ENCODE assay signal across 17 cellular contexts in the genomic region with DNA sequence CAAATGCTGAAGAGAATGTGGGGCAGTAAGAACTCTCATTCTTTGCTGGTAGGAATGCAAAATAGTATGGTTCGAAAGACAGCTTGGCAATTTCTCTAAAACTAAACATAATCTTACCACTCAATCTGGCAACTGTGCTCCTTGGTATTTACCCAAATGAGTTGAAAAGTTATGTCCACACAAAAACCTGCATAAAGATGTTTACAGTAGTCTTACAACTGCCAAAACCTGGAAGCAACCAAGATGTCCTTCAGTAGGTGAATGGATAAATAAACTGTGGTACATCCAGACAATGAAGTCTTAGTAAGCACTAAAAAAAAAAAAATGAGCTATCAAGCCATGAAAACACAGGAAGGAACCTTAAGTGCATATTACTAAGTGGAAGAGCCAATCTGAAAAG. TPM values are rescaled to one million over a fixed set of nuclear protein-coding genes. Genes with fewer than 3 reads are reported as not detected.
DNase-seq lines count a peak whose midpoint lies in the region; ATAC-seq and TF ChIP-seq lines count a peak whose summit lies in the region.
"Had no signal": no experiment of that assay in that cellular context is flagged by ENCODE, and none has a peak within 500 bp of the region (broad histone marks: within the 10 kb centered on the region; RNA-seq: fewer than 3 reads in every experiment).

No MANE protein-coding gene starts in this region.

- H3K9me2 ChIP-seq in PC-3 (replicated peaks; ENCODE audit: low read length) (no peaks in the 10 kb centered on the region), Karpas-422 (replicated peaks; ENCODE audit: insufficient read depth, low read length) (no peaks in the 10 kb centered on the region)

- no peak overlapping the region for H3K9ac ChIP-seq in PC-3 (ENCODE audit: low read length)
- H3K9ac ChIP-seq in trophoblast cell (ENCODE audit: low read length), result no peak overlapping the region
- no peak overlapping the region for H3K9ac ChIP-seq in Karpas-422 (ENCODE audit: low read length)
- H3K9ac ChIP-seq: BLaER1 had no signal

- no peaks in the 10 kb centered on the region for H4K20me1 ChIP-seq in PC-3 (ENCODE audit: low read length)
- H4K20me1 ChIP-seq in Karpas-422 (ENCODE audit: insufficient read depth, low read depth, low read length), result no peaks in the 10 kb centered on the region
- H4K20me1 ChIP-seq: BLaER1 had no signal

- H3K9me3 Mint-ChIP-seq in activated CD4-positive, alpha-beta T cell treated with anti-CD3 and anti-CD28 coated beads, Interleukin-2, amount 10 ng/mL, durations not matched to agents 24 days and 14 days, result no peaks in the 10 kb centered on the region
- H3K9me3 Mint-ChIP-seq: CD4-positive, CD25-positive, alpha-beta regulatory T cell; HFFc6 had no signal

- DNase-seq in activated CD4-positive, alpha-beta T cell treated with anti-CD3 and anti-CD28 coated beads, Interleukin-2, amount 10 ng/mL, durations not matched to agents 24 days and 14 days, result no peak
- DNase-seq in activated CD4-positive, alpha-beta T cell treated with anti-CD3 and anti-CD28 coated beads for 1 hour, result no peak
- DNase-seq in PC-3, result peak; percentile 44
- DNase-seq in astrocyte of the hippocampus (ENCODE audit: low read depth, low spot score), result peak; percentile 47
- peak in 1 of 2 donors; percentile 84 for DNase-seq in trophoblast cell
- no peak for DNase-seq in NCI-H2081 treated with DMSO at 0.1 percent for 48 hours (lab: John Stamatoyannopoulos, UW)
- DNase-seq in Karpas-422, result no peak
- DNase-seq in vagina (ENCODE audit: extremely low spot score in 2 of 2), result no peak
- DNase-seq: 8988T; AML-193; CD4-positive, CD25-positive, alpha-beta regulatory T cell; DMS53; GF-D8; HFFc6 had no signal

- WGBS in trophoblast cell (ENCODE audit: extremely low coverage, insufficient coverage, insufficient read length), result no CpG with 5 or more reads among the region's 1 CpG

- H2BK120ac ChIP-seq in trophoblast cell (ENCODE audit: insufficient read depth, low read length, poor library complexity), result no peak overlapping the region

- peak overlapping the region; percentile 30; the same call in 1 of the 2 replicates for H3K27ac ChIP-seq in PC-3 (ENCODE audit: low read length)
- H3K27ac ChIP-seq in trophoblast cell (ENCODE audit: low read depth, low read length), result peak overlapping the region; percentile 52
- H3K27ac ChIP-seq in Karpas-422 (ENCODE audit: low read length), result no peak overlapping the region
- H3K27ac ChIP-seq in vagina, result no peak overlapping the region
- H3K27ac ChIP-seq: BLaER1 had no signal

- CTCF ChIA-PET in PC-3 (lab: Charles Lee), result interaction anchor here (0.6 to 0.7 kb wide), 2 partner anchors 157 to 481 kb away, joined by 3 read pairs; no protein-coding TSS in a partner anchor

- H3K4me3 Mint-ChIP-seq in activated CD4-positive, alpha-beta T cell treated with anti-CD3 and anti-CD28 coated beads, Interleukin-2, amount 10 ng/mL, durations not matched to agents 24 days and 14 days, result no peak overlapping the region
- H3K4me3 Mint-ChIP-seq: CD4-positive, CD25-positive, alpha-beta regulatory T cell; HFFc6 had no signal

- H3K4me3 ChIP-seq in PC-3 (ENCODE audit: low read length) (no peak overlapping the region), trophoblast cell (ENCODE audit: low read depth, low read length) (no peak overlapping the region), Karpas-422 (ENCODE audit: low read length) (no peak overlapping the region), vagina (no peak overlapping the region)
- H3K4me3 ChIP-seq: BLaER1, HAP-1 had no signal

- no peak overlapping the region for H3K14ac ChIP-seq in trophoblast cell (ENCODE audit: low read length)

- no peak overlapping the region for H3K4ac ChIP-seq in trophoblast cell (ENCODE audit: low read depth, low read length)

- peaks cover 6% of the 10 kb centered on the region for H3K4me1 ChIP-seq in PC-3 (ENCODE audit: insufficient read depth, low read length)
- no peaks in the 10 kb centered on the region for H3K4me1 ChIP-seq in trophoblast cell (ENCODE audit: control insufficient read depth in 1 of 2, insufficient read depth in 2 of 2, low read length in 2 of 2)
- H3K4me1 ChIP-seq in Karpas-422 (ENCODE audit: low read length), result no peaks in the 10 kb centered on the region
- no peaks in the 10 kb centered on the region for H3K4me1 ChIP-seq in vagina
- H3K4me1 ChIP-seq: BLaER1, HAP-1 had no signal

- no peak for TF ChIP-seq POLR2A in vagina (IDR thresholded peaks at IDR 0.05)

- TF ChIP-seq CTCF in PC-3 (conservative IDR thresholded peaks at IDR 0.05; ENCODE audit: low read depth, low read length) (no peak), vagina (IDR thresholded peaks at IDR 0.05) (no peak)

- peak overlapping the region; percentile 54 for H3K27ac Mint-ChIP-seq in activated CD4-positive, alpha-beta T cell treated with anti-CD3 and anti-CD28 coated beads, Interleukin-2, amount 10 ng/mL, durations not matched to agents 24 days and 14 days
- H3K27ac Mint-ChIP-seq: CD4-positive, CD25-positive, alpha-beta regulatory T cell; HFFc6 had no signal

- intact Hi-C loops in activated CD4-positive, alpha-beta T cell treated with anti-CD3 and anti-CD28 coated beads, Interleukin-2, amount 10 ng/mL, durations not matched to agents 24 days and 14 days (cut with micrococcal nuclease), result no loop called here
- intact Hi-C loops in PC-3 (cut with micrococcal nuclease) (loop anchor here (10.0 kb wide), 1 partner anchor 78 kb away; a partner anchor contains a TSS), vagina (cut with DNase I) (no loop called here)

- POLR2A ChIA-PET in PC-3 (lab: Charles Lee; ENCODE audit: unreplicated experiment), result interaction anchor here (0.5 to 0.6 kb wide), 2 partner anchors 37 to 616 kb away, joined by 3 read pairs; no protein-coding TSS in a partner anchor

- no peaks in the 10 kb centered on the region for H3K79me1 ChIP-seq in trophoblast cell (ENCODE audit: low read length)

- no peak overlapping the region for H2BK12ac ChIP-seq in trophoblast cell (ENCODE audit: low read length)

- H3K27me3 ChIP-seq in PC-3 (ENCODE audit: low read length), result no peaks in the 10 kb centered on the region
- H3K27me3 ChIP-seq in trophoblast cell (ENCODE audit: insufficient read depth, low read length), result no peaks in the 10 kb centered on the region
- no peaks in the 10 kb centered on the region for H3K27me3 ChIP-seq in Karpas-422 (ENCODE audit: low read length)
- H3K27me3 ChIP-seq in vagina, result no peaks in the 10 kb centered on the region
- H3K27me3 ChIP-seq: BLaER1 had no signal

- no TSS peak for BruUV-seq in PC-3 (replicated peaks; lab: Mats Ljungman, UMichigan)

- H3F3A ChIP-seq in PC-3 (ENCODE audit: low read length, unreplicated experiment), result no peaks in the 10 kb centered on the region

- H2AK5ac ChIP-seq in trophoblast cell (ENCODE audit: low read length), result no peak overlapping the region

- H3K27me3 Mint-ChIP-seq in activated CD4-positive, alpha-beta T cell treated with anti-CD3 and anti-CD28 coated beads, Interleukin-2, amount 10 ng/mL, durations not matched to agents 24 days and 14 days, result no peaks in the 10 kb centered on the region
- H3K27me3 Mint-ChIP-seq: CD4-positive, CD25-positive, alpha-beta regulatory T cell had no signal

- H3K4me2 ChIP-seq in PC-3 (ENCODE audit: low read length), result no peak overlapping the region
- H3K4me2 ChIP-seq in trophoblast cell (ENCODE audit: low read length), result no peak overlapping the region
- no peak overlapping the region for H3K4me2 ChIP-seq in Karpas-422 (ENCODE audit: low read depth, low read length, poor library complexity, severe bottlenecking)
- H3K4me2 ChIP-seq: BLaER1 had no signal

- ATAC-seq in PC-3, result peak; percentile 90
- ATAC-seq: HepG2 had no signal

- no peak overlapping the region for H2AFZ ChIP-seq in PC-3 (ENCODE audit: low read length)
- no peak overlapping the region for H2AFZ ChIP-seq in trophoblast cell (ENCODE audit: insufficient read depth, low read length, poor library complexity)
- H2AFZ ChIP-seq in Karpas-422 (ENCODE audit: low read length), result no peak overlapping the region

- H3K23ac ChIP-seq in trophoblast cell (ENCODE audit: low read length), result no peak overlapping the region

- no peak overlapping the region for H2BK5ac ChIP-seq in trophoblast cell (ENCODE audit: low read depth, low read length, poor library complexity)

- H4K91ac ChIP-seq in trophoblast cell (ENCODE audit: low read depth, low read length), result no peak overlapping the region

- H4K12ac ChIP-seq in trophoblast cell (ENCODE audit: low read depth, low read length), result no peak overlapping the region

- no peak overlapping the region for H4K8ac ChIP-seq in trophoblast cell (ENCODE audit: low read depth, low read length)

- no peaks in the 10 kb centered on the region for H3K79me2 ChIP-seq in PC-3 (ENCODE audit: low read length)
- H3K79me2 ChIP-seq in trophoblast cell (ENCODE audit: control insufficient read depth, insufficient read depth, low read length, poor library complexity), result no peaks in the 10 kb centered on the region
- H3K79me2 ChIP-seq in Karpas-422 (ENCODE audit: low read length), result peaks cover 15% of the 10 kb centered on the region

- H3K36me3 Mint-ChIP-seq in activated CD4-positive, alpha-beta T cell treated with anti-CD3 and anti-CD28 coated beads, Interleukin-2, amount 10 ng/mL, durations not matched to agents 24 days and 14 days (ENCODE audit: low read depth), result peaks cover 57% of the 10 kb centered on the region

- H3K4me1 Mint-ChIP-seq in activated CD4-positive, alpha-beta T cell treated with anti-CD3 and anti-CD28 coated beads, Interleukin-2, amount 10 ng/mL, durations not matched to agents 24 days and 14 days, result peaks cover 7% of the 10 kb centered on the region

- no peak overlapping the region for H3K18ac ChIP-seq in trophoblast cell (ENCODE audit: low read length)

- no peaks in the 10 kb centered on the region for H3K9me3 ChIP-seq in PC-3 (ENCODE audit: low read length)
- H3K9me3 ChIP-seq in trophoblast cell (ENCODE audit: insufficient read depth, low read depth, low read length), result no peaks in the 10 kb centered on the region
- H3K9me3 ChIP-seq in Karpas-422 (ENCODE audit: low read length), result no peaks in the 10 kb centered on the region
- no peaks in the 10 kb centered on the region for H3K9me3 ChIP-seq in vagina
- H3K9me3 ChIP-seq: BLaER1, HAP-1 had no signal

- H3K36me3 ChIP-seq in PC-3 (ENCODE audit: low read depth, low read length) (no peaks in the 10 kb centered on the region; the same call in 1 of the 2 replicates), trophoblast cell (ENCODE audit: control insufficient read depth in 1 of 2, insufficient read depth in 2 of 2, low read length in 2 of 2) (no peaks in the 10 kb centered on the region), Karpas-422 (ENCODE audit: insufficient read depth, low read length) (peaks cover 41% of the 10 kb centered on the region; the same call in 1 of the 2 replicates), vagina (no peaks in the 10 kb centered on the region)

RNA-seq across cellular contexts. Expression of a gene that starts 26.4 kb away (rescaled TPM):
- total RNA-seq in activated CD4-positive, alpha-beta T cell treated with anti-CD3 and anti-CD28 coated beads, Interleukin-2, amount 10 ng/mL, durations not matched to agents 24 days and 14 days, result 70.7 and 75.9 TPM in 2 replicates
- total RNA-seq in PC-3 (2014; rRNA removed), result 15.1 and 27.7 TPM in 2 replicates
- polyA plus RNA-seq in trophoblast cell (2013), result 7.2 and 7.8 TPM in 2 replicates
- total RNA-seq in Karpas-422 (2014; rRNA removed; shearing (Covaris generic); ENCODE audit: low replicate concordance), result 27.9 and 70.9 TPM in 2 replicates
- 20.9 TPM for total RNA-seq in vagina

Comparison
In these comparisons a context has a peak if more than half of its experiments do, and no peak if none do; other contexts are left out.
1. DNase-seq: peak in PC-3 (single experiment) and astrocyte of the hippocampus (single experiment); none in activated CD4-positive, alpha-beta T cell treated with anti-CD3 and anti-CD28 coated beads, Interleukin-2, amount 10 ng/mL, durations not matched to agents 24 days and 14 days (single experiment), activated CD4-positive, alpha-beta T cell treated with anti-CD3 and anti-CD28 coated beads for 1 hour (single experiment), NCI-H2081 treated with DMSO at 0.1 percent for 48 hours (single experiment), Karpas-422 (single experiment) and vagina (0 of 2).
2. H3K27ac ChIP-seq: peak in PC-3 (single experiment) and trophoblast cell (single experiment); none in Karpas-422 (single experiment) and vagina (single experiment).